ENCODE assay signal across 1 cellular context in the genomic region with DNA sequence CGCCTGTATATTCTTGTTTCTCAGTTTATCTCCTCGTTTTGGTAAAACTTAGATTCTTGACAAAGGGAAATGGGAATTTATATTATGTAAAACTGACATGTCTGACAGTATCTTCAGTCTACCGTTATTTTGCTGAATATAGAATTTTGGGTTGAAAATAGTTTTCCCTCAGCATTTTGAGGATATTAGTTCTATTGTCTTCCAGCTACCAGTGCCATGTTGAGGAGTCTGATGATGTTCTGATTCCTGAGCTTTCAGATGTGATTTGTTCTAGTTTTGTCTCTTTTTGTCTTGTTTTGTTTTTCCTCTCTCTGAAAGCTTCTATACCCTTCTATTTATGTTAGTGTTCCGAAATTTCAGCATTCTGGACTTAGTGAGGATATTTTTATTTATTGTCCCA.
TF ChIP-seq lines count a peak whose summit lies in the region.

No MANE protein-coding gene starts in this region.

TF ChIP-seq in K562, 482 proteins besides CTCF, POLR2A, EP300 and RAD21 (continued from another document and continues in another):
- TF ChIP-seq, protein P1, sequence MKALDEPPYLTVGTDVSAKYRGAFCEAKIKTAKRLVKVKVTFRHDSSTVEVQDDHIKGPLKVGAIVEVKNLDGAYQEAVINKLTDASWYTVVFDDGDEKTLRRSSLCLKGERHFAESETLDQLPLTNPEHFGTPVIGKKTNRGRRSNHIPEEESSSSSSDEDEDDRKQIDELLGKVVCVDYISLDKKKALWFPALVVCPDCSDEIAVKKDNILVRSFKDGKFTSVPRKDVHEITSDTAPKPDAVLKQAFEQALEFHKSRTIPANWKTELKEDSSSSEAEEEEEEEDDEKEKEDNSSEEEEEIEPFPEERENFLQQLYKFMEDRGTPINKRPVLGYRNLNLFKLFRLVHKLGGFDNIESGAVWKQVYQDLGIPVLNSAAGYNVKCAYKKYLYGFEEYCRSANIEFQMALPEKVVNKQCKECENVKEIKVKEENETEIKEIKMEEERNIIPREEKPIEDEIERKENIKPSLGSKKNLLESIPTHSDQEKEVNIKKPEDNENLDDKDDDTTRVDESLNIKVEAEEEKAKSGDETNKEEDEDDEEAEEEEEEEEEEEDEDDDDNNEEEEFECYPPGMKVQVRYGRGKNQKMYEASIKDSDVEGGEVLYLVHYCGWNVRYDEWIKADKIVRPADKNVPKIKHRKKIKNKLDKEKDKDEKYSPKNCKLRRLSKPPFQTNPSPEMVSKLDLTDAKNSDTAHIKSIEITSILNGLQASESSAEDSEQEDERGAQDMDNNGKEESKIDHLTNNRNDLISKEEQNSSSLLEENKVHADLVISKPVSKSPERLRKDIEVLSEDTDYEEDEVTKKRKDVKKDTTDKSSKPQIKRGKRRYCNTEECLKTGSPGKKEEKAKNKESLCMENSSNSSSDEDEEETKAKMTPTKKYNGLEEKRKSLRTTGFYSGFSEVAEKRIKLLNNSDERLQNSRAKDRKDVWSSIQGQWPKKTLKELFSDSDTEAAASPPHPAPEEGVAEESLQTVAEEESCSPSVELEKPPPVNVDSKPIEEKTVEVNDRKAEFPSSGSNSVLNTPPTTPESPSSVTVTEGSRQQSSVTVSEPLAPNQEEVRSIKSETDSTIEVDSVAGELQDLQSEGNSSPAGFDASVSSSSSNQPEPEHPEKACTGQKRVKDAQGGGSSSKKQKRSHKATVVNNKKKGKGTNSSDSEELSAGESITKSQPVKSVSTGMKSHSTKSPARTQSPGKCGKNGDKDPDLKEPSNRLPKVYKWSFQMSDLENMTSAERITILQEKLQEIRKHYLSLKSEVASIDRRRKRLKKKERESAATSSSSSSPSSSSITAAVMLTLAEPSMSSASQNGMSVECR (CRISPR knock-in tag; IDR thresholded peaks at IDR 0.05): no peak
- TF ChIP-seq ZNF384 (IDR thresholded peaks at IDR 0.05; ENCODE audit: low read depth, low read length) (no peak), MAFG (tag; conservative IDR thresholded peaks at IDR 0.05) (peak; percentile 44; the same call in 1 of the 2 replicates), ZNF316 (IDR thresholded peaks at IDR 0.05) (peak; percentile 89), ARHGAP35 (IDR thresholded peaks at IDR 0.05; ENCODE audit: partially characterized antibody) (peak; percentile 4), NFXL1 (CRISPR knock-in tag; IDR thresholded peaks at IDR 0.05) (no peak), MEF2D (tag; conservative IDR thresholded peaks at IDR 0.05; ENCODE audit: low read depth) (peak; percentile 40; the same call in 1 of the 2 replicates), JUND (IDR thresholded peaks at IDR 0.05; ENCODE audit: borderline replicate concordance, low read depth, low read length) (no peak), JUND (tag; IDR thresholded peaks at IDR 0.05; ENCODE audit: borderline replicate concordance, low read depth, low read length) (peak; percentile 26; the same call in 1 of the 3 replicates), XRCC3 (IDR thresholded peaks at IDR 0.05) (peak; percentile 93), HLTF (IDR thresholded peaks at IDR 0.05) (peak; percentile 74; the same call in 1 of the 2 replicates), ZNF644 (tag; IDR thresholded peaks at IDR 0.05; ENCODE audit: low read depth) (0 out of 2 replicates have a peak, but pooled peaks have one; percentile 4), C11orf30 (IDR thresholded peaks at IDR 0.05; ENCODE audit: low read depth) (peak; percentile 79), FOXK2 (conservative IDR thresholded peaks at IDR 0.05 in 1 of 2, IDR thresholded peaks at IDR 0.05 in 1 of 2; ENCODE audit: low read depth in 2 of 2) (0 out of 4 replicates have a peak, but pooled peaks of 1 of the 2 experiments have one; percentile 16)
- TF ChIP-seq, protein P2, sequence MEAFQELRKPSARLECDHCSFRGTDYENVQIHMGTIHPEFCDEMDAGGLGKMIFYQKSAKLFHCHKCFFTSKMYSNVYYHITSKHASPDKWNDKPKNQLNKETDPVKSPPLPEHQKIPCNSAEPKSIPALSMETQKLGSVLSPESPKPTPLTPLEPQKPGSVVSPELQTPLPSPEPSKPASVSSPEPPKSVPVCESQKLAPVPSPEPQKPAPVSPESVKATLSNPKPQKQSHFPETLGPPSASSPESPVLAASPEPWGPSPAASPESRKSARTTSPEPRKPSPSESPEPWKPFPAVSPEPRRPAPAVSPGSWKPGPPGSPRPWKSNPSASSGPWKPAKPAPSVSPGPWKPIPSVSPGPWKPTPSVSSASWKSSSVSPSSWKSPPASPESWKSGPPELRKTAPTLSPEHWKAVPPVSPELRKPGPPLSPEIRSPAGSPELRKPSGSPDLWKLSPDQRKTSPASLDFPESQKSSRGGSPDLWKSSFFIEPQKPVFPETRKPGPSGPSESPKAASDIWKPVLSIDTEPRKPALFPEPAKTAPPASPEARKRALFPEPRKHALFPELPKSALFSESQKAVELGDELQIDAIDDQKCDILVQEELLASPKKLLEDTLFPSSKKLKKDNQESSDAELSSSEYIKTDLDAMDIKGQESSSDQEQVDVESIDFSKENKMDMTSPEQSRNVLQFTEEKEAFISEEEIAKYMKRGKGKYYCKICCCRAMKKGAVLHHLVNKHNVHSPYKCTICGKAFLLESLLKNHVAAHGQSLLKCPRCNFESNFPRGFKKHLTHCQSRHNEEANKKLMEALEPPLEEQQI (IDR thresholded peaks at IDR 0.05): peak; percentile 90
- TF ChIP-seq, protein P3, sequence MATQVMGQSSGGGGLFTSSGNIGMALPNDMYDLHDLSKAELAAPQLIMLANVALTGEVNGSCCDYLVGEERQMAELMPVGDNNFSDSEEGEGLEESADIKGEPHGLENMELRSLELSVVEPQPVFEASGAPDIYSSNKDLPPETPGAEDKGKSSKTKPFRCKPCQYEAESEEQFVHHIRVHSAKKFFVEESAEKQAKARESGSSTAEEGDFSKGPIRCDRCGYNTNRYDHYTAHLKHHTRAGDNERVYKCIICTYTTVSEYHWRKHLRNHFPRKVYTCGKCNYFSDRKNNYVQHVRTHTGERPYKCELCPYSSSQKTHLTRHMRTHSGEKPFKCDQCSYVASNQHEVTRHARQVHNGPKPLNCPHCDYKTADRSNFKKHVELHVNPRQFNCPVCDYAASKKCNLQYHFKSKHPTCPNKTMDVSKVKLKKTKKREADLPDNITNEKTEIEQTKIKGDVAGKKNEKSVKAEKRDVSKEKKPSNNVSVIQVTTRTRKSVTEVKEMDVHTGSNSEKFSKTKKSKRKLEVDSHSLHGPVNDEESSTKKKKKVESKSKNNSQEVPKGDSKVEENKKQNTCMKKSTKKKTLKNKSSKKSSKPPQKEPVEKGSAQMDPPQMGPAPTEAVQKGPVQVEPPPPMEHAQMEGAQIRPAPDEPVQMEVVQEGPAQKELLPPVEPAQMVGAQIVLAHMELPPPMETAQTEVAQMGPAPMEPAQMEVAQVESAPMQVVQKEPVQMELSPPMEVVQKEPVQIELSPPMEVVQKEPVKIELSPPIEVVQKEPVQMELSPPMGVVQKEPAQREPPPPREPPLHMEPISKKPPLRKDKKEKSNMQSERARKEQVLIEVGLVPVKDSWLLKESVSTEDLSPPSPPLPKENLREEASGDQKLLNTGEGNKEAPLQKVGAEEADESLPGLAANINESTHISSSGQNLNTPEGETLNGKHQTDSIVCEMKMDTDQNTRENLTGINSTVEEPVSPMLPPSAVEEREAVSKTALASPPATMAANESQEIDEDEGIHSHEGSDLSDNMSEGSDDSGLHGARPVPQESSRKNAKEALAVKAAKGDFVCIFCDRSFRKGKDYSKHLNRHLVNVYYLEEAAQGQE (CRISPR knock-in tag; IDR thresholded peaks at IDR 0.05; ENCODE audit: low read depth): no peak
- TF ChIP-seq, protein P4, sequence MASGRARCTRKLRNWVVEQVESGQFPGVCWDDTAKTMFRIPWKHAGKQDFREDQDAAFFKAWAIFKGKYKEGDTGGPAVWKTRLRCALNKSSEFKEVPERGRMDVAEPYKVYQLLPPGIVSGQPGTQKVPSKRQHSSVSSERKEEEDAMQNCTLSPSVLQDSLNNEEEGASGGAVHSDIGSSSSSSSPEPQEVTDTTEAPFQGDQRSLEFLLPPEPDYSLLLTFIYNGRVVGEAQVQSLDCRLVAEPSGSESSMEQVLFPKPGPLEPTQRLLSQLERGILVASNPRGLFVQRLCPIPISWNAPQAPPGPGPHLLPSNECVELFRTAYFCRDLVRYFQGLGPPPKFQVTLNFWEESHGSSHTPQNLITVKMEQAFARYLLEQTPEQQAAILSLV (tag; IDR thresholded peaks at IDR 0.05): no peak
- TF ChIP-seq, protein P5, sequence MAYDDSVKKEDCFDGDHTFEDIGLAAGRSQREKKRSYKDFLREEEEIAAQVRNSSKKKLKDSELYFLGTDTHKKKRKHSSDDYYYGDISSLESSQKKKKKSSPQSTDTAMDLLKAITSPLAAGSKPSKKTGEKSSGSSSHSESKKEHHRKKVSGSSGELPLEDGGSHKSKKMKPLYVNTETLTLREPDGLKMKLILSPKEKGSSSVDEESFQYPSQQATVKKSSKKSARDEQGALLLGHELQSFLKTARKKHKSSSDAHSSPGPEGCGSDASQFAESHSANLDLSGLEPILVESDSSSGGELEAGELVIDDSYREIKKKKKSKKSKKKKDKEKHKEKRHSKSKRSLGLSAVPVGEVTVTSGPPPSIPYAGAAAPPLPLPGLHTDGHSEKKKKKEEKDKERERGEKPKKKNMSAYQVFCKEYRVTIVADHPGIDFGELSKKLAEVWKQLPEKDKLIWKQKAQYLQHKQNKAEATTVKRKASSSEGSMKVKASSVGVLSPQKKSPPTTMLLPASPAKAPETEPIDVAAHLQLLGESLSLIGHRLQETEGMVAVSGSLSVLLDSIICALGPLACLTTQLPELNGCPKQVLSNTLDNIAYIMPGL (CRISPR knock-in tag; IDR thresholded peaks at IDR 0.05): 0 out of 2 replicates have a peak, but pooled peaks have one; percentile 11
- TF ChIP-seq, protein P6, sequence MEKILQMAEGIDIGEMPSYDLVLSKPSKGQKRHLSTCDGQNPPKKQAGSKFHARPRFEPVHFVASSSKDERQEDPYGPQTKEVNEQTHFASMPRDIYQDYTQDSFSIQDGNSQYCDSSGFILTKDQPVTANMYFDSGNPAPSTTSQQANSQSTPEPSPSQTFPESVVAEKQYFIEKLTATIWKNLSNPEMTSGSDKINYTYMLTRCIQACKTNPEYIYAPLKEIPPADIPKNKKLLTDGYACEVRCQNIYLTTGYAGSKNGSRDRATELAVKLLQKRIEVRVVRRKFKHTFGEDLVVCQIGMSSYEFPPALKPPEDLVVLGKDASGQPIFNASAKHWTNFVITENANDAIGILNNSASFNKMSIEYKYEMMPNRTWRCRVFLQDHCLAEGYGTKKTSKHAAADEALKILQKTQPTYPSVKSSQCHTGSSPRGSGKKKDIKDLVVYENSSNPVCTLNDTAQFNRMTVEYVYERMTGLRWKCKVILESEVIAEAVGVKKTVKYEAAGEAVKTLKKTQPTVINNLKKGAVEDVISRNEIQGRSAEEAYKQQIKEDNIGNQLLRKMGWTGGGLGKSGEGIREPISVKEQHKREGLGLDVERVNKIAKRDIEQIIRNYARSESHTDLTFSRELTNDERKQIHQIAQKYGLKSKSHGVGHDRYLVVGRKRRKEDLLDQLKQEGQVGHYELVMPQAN (IDR thresholded peaks at IDR 0.05; ENCODE audit: borderline replicate concordance): no peak
- TF ChIP-seq, protein P7, sequence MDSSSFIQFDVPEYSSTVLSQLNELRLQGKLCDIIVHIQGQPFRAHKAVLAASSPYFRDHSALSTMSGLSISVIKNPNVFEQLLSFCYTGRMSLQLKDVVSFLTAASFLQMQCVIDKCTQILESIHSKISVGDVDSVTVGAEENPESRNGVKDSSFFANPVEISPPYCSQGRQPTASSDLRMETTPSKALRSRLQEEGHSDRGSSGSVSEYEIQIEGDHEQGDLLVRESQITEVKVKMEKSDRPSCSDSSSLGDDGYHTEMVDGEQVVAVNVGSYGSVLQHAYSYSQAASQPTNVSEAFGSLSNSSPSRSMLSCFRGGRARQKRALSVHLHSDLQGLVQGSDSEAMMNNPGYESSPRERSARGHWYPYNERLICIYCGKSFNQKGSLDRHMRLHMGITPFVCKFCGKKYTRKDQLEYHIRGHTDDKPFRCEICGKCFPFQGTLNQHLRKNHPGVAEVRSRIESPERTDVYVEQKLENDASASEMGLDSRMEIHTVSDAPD (CRISPR knock-in tag; IDR thresholded peaks at IDR 0.05): no peak
